ENCODE assay signal across 20 cellular contexts in the genomic region with DNA sequence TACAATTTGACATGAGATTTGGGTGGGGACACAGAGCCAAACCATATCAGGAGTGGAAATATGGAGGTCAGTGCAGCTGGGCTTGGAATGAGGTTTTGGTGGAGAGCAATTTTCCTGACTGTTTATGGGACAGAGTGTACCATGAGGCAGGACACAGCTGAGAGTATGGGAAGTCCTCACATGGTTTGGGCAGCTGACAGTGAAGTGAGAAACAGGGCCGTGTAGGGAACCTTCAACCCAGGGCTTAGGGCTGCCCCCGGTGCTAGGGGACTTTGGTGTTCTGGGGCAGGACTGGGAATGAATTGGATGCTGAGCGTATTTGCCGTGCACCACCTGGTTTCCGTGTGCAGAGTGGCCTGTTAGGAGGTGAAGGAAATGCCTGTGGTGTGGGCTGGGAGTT. TPM values are rescaled to one million over a fixed set of nuclear protein-coding genes. Genes with fewer than 3 reads are reported as not detected.
DNase-seq lines count a peak whose midpoint lies in the region; ATAC-seq, FAIRE-seq and TF ChIP-seq lines count a peak whose summit lies in the region.
"Had no signal": no experiment of that assay in that cellular context is flagged by ENCODE, and none has a peak within 500 bp of the region (broad histone marks: within the 10 kb centered on the region; RNA-seq: fewer than 3 reads in every experiment).

No MANE protein-coding gene starts in this region.

- H3K4me1 ChIP-seq in left ventricle myocardium inferior (peaks cover 38% of the 10 kb centered on the region), right atrium auricular region (peaks cover 0 to 6% of the 10 kb centered on the region in 2 donors)
- H3K4me1 ChIP-seq in CD8-positive, alpha-beta T cell (ENCODE audit: insufficient read depth, low read length) = peaks cover 7% of the 10 kb centered on the region

- H3K9me3 ChIP-seq in left ventricle myocardium inferior (replicated peaks) (peaks cover 74% of the 10 kb centered on the region), right atrium auricular region (peaks cover 0 to 29% of the 10 kb centered on the region in 2 donors)
- H3K9me3 ChIP-seq in CD8-positive, alpha-beta T cell (ENCODE audit: low read length) = peaks cover 10% of the 10 kb centered on the region

- H3K36me3 ChIP-seq in left ventricle myocardium inferior (peaks cover 78% of the 10 kb centered on the region), right atrium auricular region (peaks cover 46% of the 10 kb centered on the region), bronchial epithelial cell (ENCODE audit: control insufficient read depth, insufficient read depth, low read length) (peaks cover 11% of the 10 kb centered on the region)
- peaks cover 35% of the 10 kb centered on the region for H3K36me3 ChIP-seq in CD8-positive, alpha-beta T cell (ENCODE audit: insufficient read depth, low read length)

- DNase-seq in left ventricle myocardium inferior (no peak), right atrium auricular region (ENCODE audit: low spot score) (no peak), bronchial epithelial cell (ENCODE audit: low read depth) (no peak), osteocyte (ENCODE audit: extremely low spot score, unreplicated experiment) (peak; percentile 62), T-helper 2 cell (no peak), SIG-M5 (lab: John Stamatoyannopoulos, UW) (no peak)
- DNase-seq in CD8-positive, alpha-beta T cell = no peak
- DNase-seq: 8988T; Calu3; CD4-positive, alpha-beta memory T cell; DMS79 treated with DMSO at 0.1 percent for 48 hours; GF-D8; GOT3; H7; HFFc6 had no signal

- no peak for TF ChIP-seq CTCF in left ventricle myocardium inferior (IDR thresholded peaks at IDR 0.05; ENCODE audit: borderline replicate concordance)
- no peak for TF ChIP-seq CTCF in right atrium auricular region (IDR thresholded peaks at IDR 0.05)
- no peak for TF ChIP-seq CTCF in CD8-positive, alpha-beta T cell (IDR thresholded peaks at IDR 0.05)
- TF ChIP-seq CTCF in bronchial epithelial cell (IDR thresholded peaks at IDR 0.05; ENCODE audit: insufficient read depth, low read length, severe bottlenecking) = no peak
- no peak for TF ChIP-seq CTCF in osteocyte (IDR thresholded peaks at IDR 0.05)

- no peak overlapping the region for H3K4me3 Mint-ChIP-seq in CD8-positive, alpha-beta T cell
- H3K4me3 Mint-ChIP-seq in osteocyte (ENCODE audit: unreplicated experiment) = no peak overlapping the region
- H3K4me3 Mint-ChIP-seq: CD14-positive monocyte, HFFc6 had no signal

- H3K9me3 Mint-ChIP-seq in CD8-positive, alpha-beta T cell = peaks cover 40% of the 10 kb centered on the region
- H3K9me3 Mint-ChIP-seq in osteocyte (ENCODE audit: unreplicated experiment) = peaks cover 49% of the 10 kb centered on the region

- H3K27me3 Mint-ChIP-seq in CD8-positive, alpha-beta T cell (ENCODE audit: low read depth) = no peaks in the 10 kb centered on the region
- H3K27me3 Mint-ChIP-seq in osteocyte (ENCODE audit: unreplicated experiment) = no peaks in the 10 kb centered on the region
- H3K27me3 Mint-ChIP-seq: CD4-positive, alpha-beta memory T cell had no signal

- intact Hi-C loops in left ventricle myocardium inferior (cut with micrococcal nuclease) = no loop called here
- intact Hi-C loops in CD8-positive, alpha-beta T cell (cut with DNase I, micrococcal nuclease) = no loop called here

- H3K27me3 ChIP-seq in left ventricle myocardium inferior (ENCODE audit: low read depth) (no peaks in the 10 kb centered on the region), right atrium auricular region (no peaks in the 10 kb centered on the region), bronchial epithelial cell (ENCODE audit: control insufficient read depth, insufficient read depth, low read length) (no peaks in the 10 kb centered on the region)
- H3K27me3 ChIP-seq in CD8-positive, alpha-beta T cell (ENCODE audit: insufficient read depth, low read length) = no peaks in the 10 kb centered on the region
- H3K27me3 ChIP-seq: BLaER1 had no signal

- POLR2A ChIA-PET in CD8-positive, alpha-beta T cell (lab: Charles Lee) = no interaction called here

- H3K27ac ChIP-seq in left ventricle myocardium inferior (replicated peaks) = peak overlapping the region; percentile 19
- H3K27ac ChIP-seq in right atrium auricular region = no peak overlapping the region
- no peak overlapping the region for H3K27ac ChIP-seq in CD8-positive, alpha-beta T cell (ENCODE audit: low read depth, low read length)
- H3K27ac ChIP-seq: BLaER1 had no signal

- peaks cover 92% of the 10 kb centered on the region for H3K36me3 Mint-ChIP-seq in CD8-positive, alpha-beta T cell
- H3K36me3 Mint-ChIP-seq in osteocyte (ENCODE audit: unreplicated experiment) = peaks cover 71% of the 10 kb centered on the region

- FAIRE-seq in bronchial epithelial cell (lab: Jason Lieb, UNC) = peak; percentile 7
- FAIRE-seq: HTR-8/SVneo had no signal

- CTCF ChIA-PET in CD8-positive, alpha-beta T cell (lab: Charles Lee) = no interaction called here

- H3K4me3 ChIP-seq in left ventricle myocardium inferior (no peak overlapping the region), right atrium auricular region (no peak overlapping the region), bronchial epithelial cell (ENCODE audit: low read depth, low read length) (no peak overlapping the region)
- no peak overlapping the region for H3K4me3 ChIP-seq in CD8-positive, alpha-beta T cell (ENCODE audit: low read depth, low read length)
- H3K4me3 ChIP-seq: BLaER1 had no signal

- H3K4me1 Mint-ChIP-seq in CD8-positive, alpha-beta T cell (ENCODE audit: low read depth) = peaks cover 24% of the 10 kb centered on the region
- peaks cover 9% of the 10 kb centered on the region for H3K4me1 Mint-ChIP-seq in osteocyte (ENCODE audit: unreplicated experiment)

- ATAC-seq in CD8-positive, alpha-beta T cell = no peak
- ATAC-seq in GM18498 (IDR thresholded peaks at IDR 0.05; ENCODE audit: unreplicated experiment) = no peak
- ATAC-seq: HCT116 had no signal

- H3K27ac Mint-ChIP-seq in CD8-positive, alpha-beta T cell = peak overlapping the region; percentile 19
- no peak overlapping the region for H3K27ac Mint-ChIP-seq in osteocyte (ENCODE audit: unreplicated experiment)
- H3K27ac Mint-ChIP-seq: HFFc6 had no signal

RNA-seq across cellular contexts. Expression of a gene that starts 6.1 kb away (rescaled TPM):
- total RNA-seq in left ventricle myocardium inferior (14.4 TPM), right atrium auricular region (10 to 100 TPM; 11.1 to 18.3 TPM), bronchial epithelial cell (30.1 and 31.9 TPM in 2 replicates), osteocyte (18.3 and 19.8 TPM in 2 replicates)
- total RNA-seq in CD8-positive, alpha-beta T cell = 10 to 100 TPM; 75.4 to 79.1 TPM

RNA-seq across cellular contexts. Expression of a gene that starts 15.3 kb away (rescaled TPM):
- total RNA-seq in left ventricle myocardium inferior = 8.9 TPM
- 1 to 10 TPM; 5.6 to 8.4 TPM for total RNA-seq in right atrium auricular region
- 10 to 100 TPM; 15.5 to 18.3 TPM for total RNA-seq in CD8-positive, alpha-beta T cell
- 9.0 and 11.3 TPM in 2 replicates for total RNA-seq in bronchial epithelial cell
- total RNA-seq in osteocyte = 12.4 and 12.7 TPM in 2 replicates

RNA-seq across cellular contexts. Expression of a gene that starts 32.4 kb away (rescaled TPM):
- total RNA-seq in left ventricle myocardium inferior = 11.4 TPM
- 10 to 100 TPM; 16.2 to 23.1 TPM for total RNA-seq in right atrium auricular region
- 1 to 10 TPM; 8.6 to 9.9 TPM for total RNA-seq in CD8-positive, alpha-beta T cell
- 13.7 and 16.5 TPM in 2 replicates for total RNA-seq in bronchial epithelial cell
- 10.9 and 13.4 TPM in 2 replicates for total RNA-seq in osteocyte

RNA-seq across cellular contexts. Expression of a gene that starts 32.4 kb away (rescaled TPM):
- total RNA-seq in left ventricle myocardium inferior (3.6 TPM), right atrium auricular region (1 to 10 TPM; 2.4 to 3.5 TPM), bronchial epithelial cell (3.6 and 3.9 TPM in 2 replicates), osteocyte (3.4 and 5.5 TPM in 2 replicates)
- total RNA-seq in CD8-positive, alpha-beta T cell = under 1 TPM; 0.72 to 0.81 TPM

RNA-seq across cellular contexts. Expression of a gene that starts 39.4 kb away (rescaled TPM):
- total RNA-seq in left ventricle myocardium inferior (3.4 TPM), right atrium auricular region (1 to 10 TPM; 1.1 to 3.5 TPM), bronchial epithelial cell (18.4 and 23.2 TPM in 2 replicates), osteocyte (9.4 and 9.5 TPM in 2 replicates)
- total RNA-seq in CD8-positive, alpha-beta T cell = 1 to 10 TPM; 5.6 to 9.1 TPM
